ENCODE assay signal across 14 cellular contexts in the genomic region with DNA sequence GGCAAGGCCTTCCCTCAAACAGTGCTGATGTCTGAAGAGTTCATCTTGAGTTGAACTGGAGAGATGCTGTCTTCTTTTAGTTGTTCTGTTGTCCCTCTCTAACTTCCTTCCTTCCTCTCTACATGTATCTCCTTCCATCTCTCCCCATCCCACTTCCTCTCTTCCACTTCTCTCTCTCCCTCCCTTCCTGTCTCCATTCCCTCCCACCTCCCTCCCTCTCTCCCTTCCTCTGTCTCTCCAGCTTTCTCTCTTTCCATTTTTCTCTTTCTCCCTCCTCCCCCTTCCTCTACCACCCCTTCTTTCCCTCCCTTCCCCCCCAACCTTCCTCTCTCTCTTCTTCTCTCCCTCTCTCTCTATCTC. TPM values are rescaled to one million over a fixed set of nuclear protein-coding genes. Genes with fewer than 3 reads are reported as not detected.
DNase-seq lines count a peak whose midpoint lies in the region; ATAC-seq, FAIRE-seq and TF ChIP-seq lines count a peak whose summit lies in the region.
"Had no signal": no experiment of that assay in that cellular context is flagged by ENCODE, and none has a peak within 500 bp of the region (broad histone marks: within the 10 kb centered on the region; RNA-seq: fewer than 3 reads in every experiment).

No MANE protein-coding gene starts in this region.

- no peaks in the 10 kb centered on the region for H3K36me3 Mint-ChIP-seq in naive B cell
- H3K36me3 Mint-ChIP-seq: activated naive CD4-positive, alpha-beta T cell treated with anti-CD3 and anti-CD28 coated beads, Interleukin-2, amount 10 ng/mL, durations not matched to agents 7 days and 5 days; CD8-positive, alpha-beta memory T cell; T-cell had no signal

- no peak for TF ChIP-seq RAD21 in H1 (IDR thresholded peaks at IDR 0.05 in 1 of 2, conservative IDR thresholded peaks at IDR 0.05 in 1 of 2; ENCODE audit: low read depth in 2 of 2, low read length in 2 of 2)

- H3K18ac ChIP-seq in H1 (ENCODE audit: extremely low read depth, low read length) = no peak overlapping the region

- H3K36me3 ChIP-seq in OCI-LY7 (ENCODE audit: insufficient read depth, low read length) (no peaks in the 10 kb centered on the region), H1 (ENCODE audit: control insufficient read depth in 2 of 4, insufficient read depth in 4 of 4, low read length in 3 of 4) (no peaks in the 10 kb centered on the region), thoracic aorta (no peaks in the 10 kb centered on the region)

- no peaks in the 10 kb centered on the region for H3K79me1 ChIP-seq in H1 (ENCODE audit: low read depth, low read length)

- no peak overlapping the region for H4K8ac ChIP-seq in H1 (ENCODE audit: extremely low read depth, insufficient read depth, low read length)

- peak overlapping the region; percentile 72; the same call in 1 of the 2 replicates for H2BK20ac ChIP-seq in H1 (ENCODE audit: low read length)

- ATAC-seq in naive B cell (ENCODE audit: low read depth in 2 of 2) (no peak), thoracic aorta (ENCODE audit: insufficient number of reproducible peaks, low FRiP score, low read depth) (no peak), HG03432 (IDR thresholded peaks at IDR 0.05; ENCODE audit: unreplicated experiment) (no peak), HG03280 (IDR thresholded peaks at IDR 0.05; ENCODE audit: unreplicated experiment) (no peak)
- ATAC-seq: T-cell had no signal

- H2AFZ ChIP-seq in OCI-LY7 (ENCODE audit: low read length) (peak overlapping the region; percentile 69), H1 (ENCODE audit: low read length) (0 out of 2 replicates have a peak overlapping the region, but pooled peaks have one; percentile 7)

- no peak for TF ChIP-seq EP300 in H1 (IDR thresholded peaks at IDR 0.05; ENCODE audit: borderline replicate concordance in 1 of 2, low read depth in 2 of 2, low read length in 2 of 2)

- no peak overlapping the region for H4K5ac ChIP-seq in H1 (ENCODE audit: insufficient read length, low read depth, low read length)

- no peak for FAIRE-seq in H1 (lab: Jason Lieb, UNC)

- H3K27ac Mint-ChIP-seq in naive B cell = peak overlapping the region in 3 of 6 donors; percentile 49 to 85 (median 73)
- H3K27ac Mint-ChIP-seq: activated CD4-positive, alpha-beta memory T cell treated with anti-CD3 and anti-CD28 coated beads, Interleukin-2, amount 10 ng/mL, durations not matched to agents 7 days and 5 days; activated naive CD4-positive, alpha-beta T cell treated with anti-CD3 and anti-CD28 coated beads, Interleukin-2, amount 10 ng/mL, durations not matched to agents 7 days and 5 days; T-cell had no signal

- no TSS peak for BruUV-seq in OCI-LY7 (replicated peaks; lab: Mats Ljungman, UMichigan)

- TF ChIP-seq CTCF in OCI-LY7 (conservative IDR thresholded peaks at IDR 0.05; ENCODE audit: low read length) (no peak), H1 (IDR thresholded peaks at IDR 0.05; ENCODE audit: control extremely low read depth in 1 of 3, insufficient read depth in 1 of 3, low read depth in 1 of 3, low read length in 3 of 3) (no peak), thoracic aorta (IDR thresholded peaks at IDR 0.05) (no peak)

- intact Hi-C loops in OCI-LY7 (cut with micrococcal nuclease; ENCODE audit: unreplicated experiment) (loop anchor here (2.0 kb wide), 1 partner anchor 92 kb away; no protein-coding TSS in a partner anchor), posterior vena cava (cut with DNase I) (loop anchor here in 1 of 2 donors (1.0 kb wide), 1 partner anchor 36 kb away; no protein-coding TSS in a partner anchor)

- POLR2A ChIA-PET in OCI-LY7 (lab: Charles Lee) (interaction anchor here (1.3 to 1.5 kb wide), 2 partner anchors 9 to 36 kb away, joined by 4 to 7 read pairs; no protein-coding TSS in a partner anchor), H1 (lab: Charles Lee; ENCODE audit: partially characterized antibody) (no interaction called here)

- no peaks in the 10 kb centered on the region; the same call in 1 of the 2 replicates for H3K23me2 ChIP-seq in H1 (ENCODE audit: low read depth, low read length)

- H3K14ac ChIP-seq in H1 (ENCODE audit: insufficient read length) = no peak overlapping the region

- H3K4me2 ChIP-seq in OCI-LY7 (ENCODE audit: low read length) (peak overlapping the region; percentile 66), H1 (ENCODE audit: insufficient read depth in 1 of 2, low read depth in 2 of 2, low read length in 2 of 2) (no peak overlapping the region)

- no peak overlapping the region for H3K4ac ChIP-seq in H1 (replicated peaks; ENCODE audit: insufficient read length, low read depth, low read length)

- H4K20me1 ChIP-seq in OCI-LY7 (ENCODE audit: insufficient read depth, low read length) (no peaks in the 10 kb centered on the region), H1 (replicated peaks in 1 of 2; ENCODE audit: control insufficient read depth in 1 of 2, insufficient read depth in 2 of 2, low read length in 2 of 2) (no peaks in the 10 kb centered on the region)

- peak overlapping the region in 5 of 8 donors; percentile 64 to 82 (median 74) for H3K4me3 Mint-ChIP-seq in naive B cell
- H3K4me3 Mint-ChIP-seq: activated CD4-positive, alpha-beta memory T cell treated with anti-CD3 and anti-CD28 coated beads, Interleukin-2, amount 10 ng/mL, durations not matched to agents 7 days and 5 days; activated naive CD4-positive, alpha-beta T cell treated with anti-CD3 and anti-CD28 coated beads, Interleukin-2, amount 10 ng/mL, durations not matched to agents 7 days and 5 days; CD8-positive, alpha-beta memory T cell; T-cell had no signal

- peak overlapping the region; percentile 46 for H3K4me3 ChIP-seq in OCI-LY7 (ENCODE audit: low read depth, low read length, poor library complexity, severe bottlenecking)
- no peak overlapping the region for H3K4me3 ChIP-seq in H1 (ENCODE audit: extremely low read depth in 1 of 4, insufficient read depth in 2 of 4, low read depth in 3 of 4, low read length in 4 of 4)
- no peak overlapping the region for H3K4me3 ChIP-seq in thoracic aorta

- H3K27me3 ChIP-seq in H1 (replicated peaks in 1 of 4; ENCODE audit: control insufficient read depth in 3 of 4, extremely low read depth in 1 of 4, insufficient read depth in 3 of 4, low read length in 3 of 4) (no peaks in the 10 kb centered on the region; a peak in 1 of 7 replicates), thoracic aorta (replicated peaks; ENCODE audit: insufficient read depth) (no peaks in the 10 kb centered on the region)

- CTCF ChIA-PET in OCI-LY7 (lab: Charles Lee; ENCODE audit: unreplicated experiment) = interaction anchor here (0.5 kb wide), 1 partner anchor 125 kb away, joined by 8 read pairs; no protein-coding TSS in a partner anchor
- CTCF ChIA-PET in H1 (lab: Charles Lee; ENCODE audit: partially characterized antibody) = interaction anchor here (0.5 to 1.8 kb wide), 2 partner anchors 12 to 197 kb away, joined by 3 to 4 read pairs; no protein-coding TSS in a partner anchor

- H3K9me3 ChIP-seq in OCI-LY7 (ENCODE audit: low read length) (no peaks in the 10 kb centered on the region), H1 (ENCODE audit: insufficient read depth in 2 of 2, low read depth in 1 of 2, low read length in 1 of 2) (no peaks in the 10 kb centered on the region), thoracic aorta (no peaks in the 10 kb centered on the region)

- H3K79me2 ChIP-seq in OCI-LY7 (ENCODE audit: insufficient read depth, low read depth, low read length) (no peaks in the 10 kb centered on the region), H1 (ENCODE audit: control insufficient read depth in 1 of 2, insufficient read depth in 2 of 2, low read length in 2 of 2) (no peaks in the 10 kb centered on the region)

- H3K27ac ChIP-seq in OCI-LY7 (ENCODE audit: low read depth, low read length, poor library complexity, severe bottlenecking) (peak overlapping the region; percentile 55), H1 (ENCODE audit: low read depth, low read length) (no peak overlapping the region), thoracic aorta (peak overlapping the region; percentile 66 to 82)

- in situ Hi-C loops in ACHN (cut with HindIII; ENCODE audit: low pct_ligation_motif_present, low pct_unique_long_range_greater_than_20kb, low sequenced_read_pairs) = no loop called here

- no peaks in the 10 kb centered on the region for H3K9me2 ChIP-seq in OCI-LY7 (ENCODE audit: insufficient read depth, low read length)

- H3K4me1 ChIP-seq in OCI-LY7 (ENCODE audit: insufficient read depth, low read length, poor library complexity, severe bottlenecking) (peaks cover 74% of the 10 kb centered on the region), H1 (replicated peaks in 1 of 4; ENCODE audit: control insufficient read depth in 3 of 4, insufficient read depth in 4 of 4, low read length in 3 of 4) (peaks cover 0 to 14% (median 10%) of the 10 kb centered on the region in 4 experiments; a peak in 6 of 7 replicates), thoracic aorta (ENCODE audit: control insufficient read depth in 1 of 2, low read depth in 2 of 2) (peaks cover 12 to 39% of the 10 kb centered on the region in 2 donors)

- TF ChIP-seq POLR2A in H1 (IDR thresholded peaks at IDR 0.05; ENCODE audit: control extremely low read depth in 1 of 2, low read depth in 2 of 2, low read length in 2 of 2) = no peak

- H2AK5ac ChIP-seq in H1 (ENCODE audit: low read depth, low read length) = peak overlapping the region; percentile 33; the same call in 1 of the 2 replicates

- H4K91ac ChIP-seq in H1 (replicated peaks; ENCODE audit: insufficient read length, low read length) = no peak overlapping the region

- H2BK15ac ChIP-seq in H1 (ENCODE audit: low read length) = no peak overlapping the region

- H3K4me1 Mint-ChIP-seq in naive B cell = peaks cover 44 to 65% (median 59%) of the 10 kb centered on the region in 3 donors
- H3K4me1 Mint-ChIP-seq: activated CD4-positive, alpha-beta memory T cell treated with anti-CD3 and anti-CD28 coated beads, Interleukin-2, amount 10 ng/mL, durations not matched to agents 7 days and 5 days; activated naive CD4-positive, alpha-beta T cell treated with anti-CD3 and anti-CD28 coated beads, Interleukin-2, amount 10 ng/mL, durations not matched to agents 7 days and 5 days; CD8-positive, alpha-beta memory T cell had no signal

- no peak for DNase-seq in OCI-LY7 (ENCODE audit: low spot score)
- DNase-seq in H1 (ENCODE audit: low read depth in 1 of 2, low spot score in 2 of 2) = no peak
- DNase-seq in naive B cell = no peak
- no peak for DNase-seq in thoracic aorta (ENCODE audit: low spot score)
- DNase-seq in ACHN = no peak
- no peak for DNase-seq in posterior vena cava (ENCODE audit: low spot score)
- DNase-seq: activated CD4-positive, alpha-beta memory T cell treated with anti-CD3 and anti-CD28 coated beads, Interleukin-2, amount 10 ng/mL, durations not matched to agents 7 days and 5 days; activated naive CD4-positive, alpha-beta T cell treated with anti-CD3 and anti-CD28 coated beads, Interleukin-2, amount 10 ng/mL, durations not matched to agents 7 days and 5 days; CD8-positive, alpha-beta memory T cell; NCI-H1417 treated with DMSO at 0.1 percent for 48 hours; NCI-H526 treated with DMSO at 0.1 percent for 48 hours; T-cell had no signal

- no peak overlapping the region for H3K23ac ChIP-seq in H1 (ENCODE audit: insufficient read length)

- no peak overlapping the region for H3K56ac ChIP-seq in H1 (replicated peaks; ENCODE audit: insufficient read length, low read depth, low read length)

- no peak overlapping the region for H2BK120ac ChIP-seq in H1 (replicated peaks; ENCODE audit: low read depth, low read length)

- H3K9ac ChIP-seq in H1 (replicated peaks in 1 of 4; ENCODE audit: extremely low read depth in 1 of 4, low read depth in 3 of 4, low read length in 3 of 4) = no peak overlapping the region

- no peak overlapping the region for H2BK5ac ChIP-seq in H1 (ENCODE audit: low read depth, low read length)

- peaks cover 0 to 10% (median 0%) of the 10 kb centered on the region in 3 donors for H3K27me3 Mint-ChIP-seq in naive B cell
- H3K27me3 Mint-ChIP-seq: activated CD4-positive, alpha-beta memory T cell treated with anti-CD3 and anti-CD28 coated beads, Interleukin-2, amount 10 ng/mL, durations not matched to agents 7 days and 5 days; activated naive CD4-positive, alpha-beta T cell treated with anti-CD3 and anti-CD28 coated beads, Interleukin-2, amount 10 ng/mL, durations not matched to agents 7 days and 5 days; T-cell had no signal

- no peaks in the 10 kb centered on the region for H3K9me3 Mint-ChIP-seq in naive B cell
- H3K9me3 Mint-ChIP-seq: activated CD4-positive, alpha-beta memory T cell treated with anti-CD3 and anti-CD28 coated beads, Interleukin-2, amount 10 ng/mL, durations not matched to agents 7 days and 5 days; activated naive CD4-positive, alpha-beta T cell treated with anti-CD3 and anti-CD28 coated beads, Interleukin-2, amount 10 ng/mL, durations not matched to agents 7 days and 5 days; T-cell had no signal

- H2BK12ac ChIP-seq in H1 (ENCODE audit: low read depth, low read length) = no peak overlapping the region

RNA-seq across cellular contexts. Expression of gene TNS3, which starts 40.7 kb away (rescaled TPM):
- total RNA-seq in OCI-LY7 (2014; rRNA removed; shearing (Covaris generic)) = 8.3 and 9.5 TPM in 2 replicates
- total RNA-seq in OCI-LY7 (2022) (36.5 and 42.1 TPM in 2 replicates), thoracic aorta (100 to 1,000 TPM; 138 to 151 TPM), posterior vena cava (10 to 100 TPM; 64.8 to 69.3 TPM)
- 24.2 TPM in 2 replicates for total RNA-seq in H1 (2021; fragmentation: NEBNext Ultra II Directional; extraction: Animal tissue kit (Norgen Biotek cat#: 25700))
- polyA plus RNA-seq in H1 (2011; rRNA removed) (11.9 and 14.7 TPM in 2 replicates), naive B cell (ENCODE audit: low read depth in 6 of 6) (1 to 10 TPM; 1.5 to 6.3 (median 4.8) TPM)
- polyA plus RNA-seq in H1 (2011; cell fraction: cytosol; rRNA removed) = 11.5 TPM
- polyA plus RNA-seq in H1 (2011; cell fraction: nucleus; rRNA removed) = 24.3 TPM
- 12.6 to 15.2 TPM (median 13.6 TPM) in 4 replicates for polyA plus RNA-seq in H1 (2012, experiment 1 of 2)
- polyA plus RNA-seq in H1 (2012, experiment 2 of 2) = 7.5 TPM
- 6.6 TPM for polyA plus RNA-seq in H1 (2013, experiment 1 of 2)
- polyA plus RNA-seq in H1 (2013, experiment 2 of 2) = 6.0 TPM
- 54.4 and 72.3 TPM in 2 replicates for polyA minus RNA-seq in H1 (2011; rRNA and poly(A)+ RNA removed)
- 17.2 TPM for polyA minus RNA-seq in H1 (2011; cell fraction: cytosol; rRNA and poly(A)+ RNA removed)
- polyA minus RNA-seq in H1 (2011; cell fraction: nucleus; rRNA and poly(A)+ RNA removed) = 43.9 TPM
- polyA plus RNA-seq: CD8-positive, alpha-beta memory T cell had no signal
